ENCODE assay signal across 14 cellular contexts in genomic region chr16:65975049-65975708, GRCh38.
A peak's percentile ranks its signal among the peaks of the same experiment; 100 is the strongest.
DNase-seq lines count a peak whose midpoint lies in the region; ATAC-seq and TF ChIP-seq lines count a peak whose summit lies in the region.
"Had no signal": no experiment of that assay in that cellular context is flagged by ENCODE, and none has a peak within 500 bp of the region (broad histone marks: within the 10 kb centered on the region; RNA-seq: fewer than 3 reads in every experiment).

No MANE protein-coding gene starts in this region.

- WGBS in endodermal cell (ENCODE audit: insufficient coverage in 1 of 2, insufficient read length in 1 of 2), 2 experiments = 93 to 95% methylated on average over 7 of the region's 7 CpGs

- H3K27ac ChIP-seq in endodermal cell (ENCODE audit: low read depth, low read length) = no peak overlapping the region
- H3K27ac ChIP-seq: SK-N-MC, testis had no signal

- no peaks in the 10 kb centered on the region for H3K27me3 ChIP-seq in NT2/D1 (ENCODE audit: insufficient read depth, insufficient read length)
- no peaks in the 10 kb centered on the region for H3K27me3 ChIP-seq in endodermal cell (ENCODE audit: control insufficient read depth, insufficient read depth, low read length, poor library complexity, severe bottlenecking)
- H3K27me3 ChIP-seq: testis had no signal

- H3K4me3 Mint-ChIP-seq in endodermal cell (no peak overlapping the region), mesothelial cell of epicardium (no peak overlapping the region)
- H3K4me3 Mint-ChIP-seq: CD8-positive, alpha-beta memory T cell; naive B cell had no signal

- H3K4me3 ChIP-seq in NT2/D1 (ENCODE audit: insufficient read length, low read depth) (no peak overlapping the region), endodermal cell (ENCODE audit: low read length) (no peak overlapping the region)
- H3K4me3 ChIP-seq: SK-N-MC, testis had no signal

- TF ChIP-seq CTCF in endodermal cell (conservative IDR thresholded peaks at IDR 0.05) (no peak), mesothelial cell of epicardium (IDR thresholded peaks at IDR 0.05; ENCODE audit: unreplicated experiment) (no peak)

- H3K27ac Mint-ChIP-seq in endodermal cell (no peak overlapping the region), mesothelial cell of epicardium (no peak overlapping the region)
- H3K27ac Mint-ChIP-seq: naive B cell had no signal

- DNase-seq in stimulated activated CD4-positive, alpha-beta T cell treated with anti-CD3 and anti-CD28 coated beads, Interleukin-15, amount 100 ng/mL, for 24 hours = peak; percentile 27
- no peak for DNase-seq in stimulated activated CD4-positive, alpha-beta T cell treated with anti-CD3 and anti-CD28 coated beads, Interleukin-4, amount 100 ng/mL, for 24 hours
- peak; percentile 6 for DNase-seq in NT2/D1 (ENCODE audit: low read depth, low spot score)
- peak; percentile 65 for DNase-seq in endodermal cell
- peak; percentile 10 for DNase-seq in stromal cell of bone marrow (ENCODE audit: low read depth)
- no peak for DNase-seq in central memory CD4-positive, alpha-beta T cell
- DNase-seq in mesothelial cell of epicardium (ENCODE audit: low spot score in 2 of 2, unreplicated experiment in 2 of 2) = no peak
- DNase-seq: CD8-positive, alpha-beta memory T cell; naive B cell; NCI-H1694; stimulated activated CD4-positive, alpha-beta T cell treated with anti-CD3 and anti-CD28 coated beads, Interleukin-2, amount 100 ng/mL, for 48 hours; testis had no signal

- H3K4me1 Mint-ChIP-seq in endodermal cell (no peaks in the 10 kb centered on the region), mesothelial cell of epicardium (no peaks in the 10 kb centered on the region)
- H3K4me1 Mint-ChIP-seq: CD8-positive, alpha-beta memory T cell; naive B cell had no signal

- no peak for ATAC-seq in HG03521 (IDR thresholded peaks at IDR 0.05; ENCODE audit: unreplicated experiment)

- H3K9ac ChIP-seq in NT2/D1 (ENCODE audit: insufficient read length, low read depth) (no peak overlapping the region), endodermal cell (ENCODE audit: extremely low read depth, low read length, poor library complexity, severe bottlenecking) (no peak overlapping the region)

- no peaks in the 10 kb centered on the region for H3K27me3 Mint-ChIP-seq in endodermal cell (ENCODE audit: insufficient read depth)
- no peaks in the 10 kb centered on the region for H3K27me3 Mint-ChIP-seq in mesothelial cell of epicardium (ENCODE audit: low read depth)
- H3K27me3 Mint-ChIP-seq: CD8-positive, alpha-beta memory T cell; naive B cell had no signal

- H3K36me3 ChIP-seq in NT2/D1 (ENCODE audit: insufficient read depth, insufficient read length, low read length) = no peaks in the 10 kb centered on the region
- no peaks in the 10 kb centered on the region for H3K36me3 ChIP-seq in endodermal cell (ENCODE audit: control insufficient read depth, insufficient read depth, low read length)

- H3K9me3 ChIP-seq in NT2/D1 (ENCODE audit: insufficient read depth, low read length) (peaks cover 16% of the 10 kb centered on the region; the same call in 1 of the 2 replicates), endodermal cell (ENCODE audit: control insufficient read depth, low read length) (no peaks in the 10 kb centered on the region)
- H3K9me3 ChIP-seq: testis had no signal

- H3K36me3 Mint-ChIP-seq in endodermal cell (ENCODE audit: low read depth) = no peaks in the 10 kb centered on the region
- H3K36me3 Mint-ChIP-seq in mesothelial cell of epicardium = peaks cover 4% of the 10 kb centered on the region
- H3K36me3 Mint-ChIP-seq: CD8-positive, alpha-beta memory T cell; naive B cell had no signal

- H3K9me3 Mint-ChIP-seq in endodermal cell = peaks cover 7% of the 10 kb centered on the region
- H3K9me3 Mint-ChIP-seq in mesothelial cell of epicardium = peaks cover 40% of the 10 kb centered on the region

- H3K4me1 ChIP-seq in NT2/D1 (ENCODE audit: insufficient read depth, insufficient read length) = no peaks in the 10 kb centered on the region
- H3K4me1 ChIP-seq in endodermal cell (ENCODE audit: control insufficient read depth, insufficient read depth, low read length) = no peaks in the 10 kb centered on the region
- H3K4me1 ChIP-seq: testis had no signal

Comparison
In these comparisons a context has a peak if more than half of its experiments do, and no peak if none do; other contexts are left out.
1. DNase-seq: peak in stimulated activated CD4-positive, alpha-beta T cell treated with anti-CD3 and anti-CD28 coated beads, Interleukin-15, amount 100 ng/mL, for 24 hours (single experiment), NT2/D1 (single experiment), endodermal cell (single experiment) and stromal cell of bone marrow (single experiment); none in stimulated activated CD4-positive, alpha-beta T cell treated with anti-CD3 and anti-CD28 coated beads, Interleukin-4, amount 100 ng/mL, for 24 hours (single experiment), central memory CD4-positive, alpha-beta T cell (single experiment) and mesothelial cell of epicardium (0 of 2).